ENCODE assay signal across 9 cellular contexts in the genomic region with DNA sequence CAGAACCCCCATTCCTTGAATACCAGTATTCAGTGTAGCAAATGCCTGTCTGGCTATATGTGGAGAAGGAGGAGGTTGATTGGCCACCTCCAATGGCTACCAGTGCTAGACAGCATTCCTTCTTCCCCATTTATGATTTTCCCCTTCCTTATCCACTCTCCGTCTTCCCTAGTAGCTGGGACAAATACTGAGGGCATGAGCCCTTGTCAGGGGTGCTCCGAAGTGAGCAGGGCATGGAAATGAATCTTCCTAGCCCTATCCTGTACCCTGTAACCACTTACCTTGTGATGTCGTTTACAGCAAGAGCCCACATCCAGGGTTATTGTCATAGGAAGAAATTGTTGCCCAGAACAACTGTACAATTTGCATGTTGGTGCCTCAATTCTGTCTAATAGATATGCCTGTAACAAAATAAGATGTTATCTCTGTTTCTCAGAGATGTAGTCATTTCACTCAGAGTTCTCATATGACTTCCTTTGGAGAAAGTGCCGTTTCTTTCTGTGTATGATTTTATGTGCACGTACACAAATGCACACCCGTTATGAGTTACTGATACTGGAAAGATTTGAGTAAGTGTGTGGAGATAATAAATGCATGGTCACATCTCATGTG.
"Had no signal": no experiment of that assay in that cellular context is flagged by ENCODE, and none has a peak within 500 bp of the region (broad histone marks: within the 10 kb centered on the region; RNA-seq: fewer than 3 reads in every experiment).

No MANE protein-coding gene starts in this region.

- H3K4me3 Mint-ChIP-seq: HFFc6 had no signal

- H3K4me1 ChIP-seq: HAP-1 had no signal

- H2AFZ ChIP-seq: GM23248 had no signal

- H3K4me3 ChIP-seq: GM23248, HAP-1, K562 had no signal

- ATAC-seq: HCT116, K562 had no signal

- H3K27ac ChIP-seq: GM23248 had no signal

- H3K27ac Mint-ChIP-seq: HFFc6 had no signal

- H3K9ac ChIP-seq: GM23248 had no signal

- DNase-seq: GM23248, GOT3, H7, HFFc6, IMR-90, KG1 had no signal

- H3K9me3 ChIP-seq: HAP-1 had no signal

- H3K36me3 ChIP-seq: HAP-1 had no signal
